In genomic region chr12:4278582-4278939, GRCh38 we compare ENCODE assay signal across 9 cellular contexts. TPM values are rescaled to one million over a fixed set of nuclear protein-coding genes. Genes with fewer than 3 reads are reported as not detected.
DNase-seq lines count a peak whose midpoint lies in the region; ATAC-seq, FAIRE-seq and TF ChIP-seq lines count a peak whose summit lies in the region.
"Had no signal": no experiment of that assay in that cellular context is flagged by ENCODE, and none has a peak within 500 bp of the region (broad histone marks: within the 10 kb centered on the region; RNA-seq: fewer than 3 reads in every experiment).

No MANE protein-coding gene starts in this region.

- no peak for TF ChIP-seq EP300 in H1 (IDR thresholded peaks at IDR 0.05; ENCODE audit: borderline replicate concordance in 1 of 2, low read depth in 2 of 2, low read length in 2 of 2)

- no peaks in the 10 kb centered on the region for H3K9me3 Mint-ChIP-seq in natural killer cell treated with Interleukin-12 subunit alpha and Interleukin-12 subunit beta and Interleukin-15 and Interleukin-18, amount 100 ng/mL, for 72 hours
- H3K9me3 Mint-ChIP-seq: stimulated activated memory B cell treated with anti-CD40 and anti-IgM and Interleukin-4, amounts not matched to agents 10 μg/mL and 1 μg/mL and 100 μg/mL, for 72 hours had no signal

- H2AFZ ChIP-seq in H1 (ENCODE audit: low read length), result no peak overlapping the region
- H2AFZ ChIP-seq in osteoblast (ENCODE audit: low read length), result no peak overlapping the region

- WGBS in H1 (ENCODE audit: extremely low coverage in 1 of 2, insufficient coverage in 1 of 2, insufficient read length in 1 of 2, insufficient replicate concordance in 2 of 2, low coverage in 1 of 2, low lambda C conversion rate in 2 of 2, missing lambda C conversion rate in 1 of 2), 2 experiments, result 91% methylated on average over 8 of the region's 8 CpGs; no CpG with 5 or more reads in 1 of the 2 experiments

- no peak overlapping the region for H2BK120ac ChIP-seq in H1 (replicated peaks; ENCODE audit: low read depth, low read length)

- H3K27me3 Mint-ChIP-seq in natural killer cell treated with Interleukin-12 subunit alpha and Interleukin-12 subunit beta and Interleukin-15 and Interleukin-18, amount 100 ng/mL, for 72 hours, result no peaks in the 10 kb centered on the region
- H3K27me3 Mint-ChIP-seq: stimulated activated memory B cell treated with anti-CD40 and anti-IgM and Interleukin-4, amounts not matched to agents 10 μg/mL and 1 μg/mL and 100 μg/mL, for 72 hours had no signal

- TF ChIP-seq POLR2A in GM12891 (IDR thresholded peaks at IDR 0.05; ENCODE audit: low read depth, low read length) (peak; percentile 33; the same call in 1 of the 2 replicates), NB4 (IDR thresholded peaks at IDR 0.05; ENCODE audit: extremely low read depth, insufficient read length) (no peak), H1 (IDR thresholded peaks at IDR 0.05; ENCODE audit: control extremely low read depth in 1 of 2, low read depth in 2 of 2, low read length in 2 of 2) (peak in 1 of 2 experiments; percentile 35; a peak in 1 of 3 replicates)

- H4K8ac ChIP-seq in H1 (ENCODE audit: extremely low read depth, insufficient read depth, low read length), result no peak overlapping the region

- H3K79me2 ChIP-seq in H1 (ENCODE audit: control insufficient read depth in 1 of 2, insufficient read depth in 2 of 2, low read length in 2 of 2) (peaks cover 7 to 96% of the 10 kb centered on the region in 2 experiments; a peak in 3 of 4 replicates), osteoblast (ENCODE audit: insufficient read depth, low read length) (no peaks in the 10 kb centered on the region)

- POLR2A ChIA-PET in H1 (lab: Charles Lee; ENCODE audit: partially characterized antibody), result interaction anchor here (0.7 to 29.3 kb wide), 11 partner anchors 11 to 253 kb away, joined by 3 to 531 read pairs (median 4); no protein-coding TSS in a partner anchor

- DNase-seq in GM12891 (ENCODE audit: insufficient read length, low spot score), result no peak
- DNase-seq in NB4 (ENCODE audit: low read depth), result peak; percentile 70
- DNase-seq in H1 (ENCODE audit: low read depth in 1 of 2, low spot score in 2 of 2), result peak in 1 of 2 experiments; percentile 36
- peak; percentile 52 for DNase-seq in natural killer cell treated with Interleukin-12 subunit alpha and Interleukin-12 subunit beta and Interleukin-15 and Interleukin-18, amount 100 ng/mL, for 72 hours (ENCODE audit: low spot score)
- no peak for DNase-seq in HAP-1 (ENCODE audit: low spot score in 2 of 2)
- DNase-seq in osteoblast (ENCODE audit: insufficient read length, low spot score, missing footprints), result no peak
- DNase-seq in H7, result no peak

- peak overlapping the region; percentile 93 to 94 for H3K27ac Mint-ChIP-seq in natural killer cell treated with Interleukin-12 subunit alpha and Interleukin-12 subunit beta and Interleukin-15 and Interleukin-18, amount 100 ng/mL, for 72 hours
- H3K27ac Mint-ChIP-seq: stimulated activated memory B cell treated with anti-CD40 and anti-IgM and Interleukin-4, amounts not matched to agents 10 μg/mL and 1 μg/mL and 100 μg/mL, for 72 hours had no signal

- H3K18ac ChIP-seq in H1 (ENCODE audit: extremely low read depth, low read length), result no peak overlapping the region

- H3K4me3 ChIP-seq in NB4 (ENCODE audit: low read depth, low read length), result peak overlapping the region; percentile 1
- H3K4me3 ChIP-seq in H1 (ENCODE audit: extremely low read depth in 1 of 4, insufficient read depth in 2 of 4, low read depth in 3 of 4, low read length in 4 of 4), result no peak overlapping the region
- no peak overlapping the region for H3K4me3 ChIP-seq in HAP-1
- no peak overlapping the region for H3K4me3 ChIP-seq in osteoblast (ENCODE audit: insufficient read depth, low read length)
- no peak overlapping the region for H3K4me3 ChIP-seq in H7 (ENCODE audit: insufficient read depth, low read depth, low read length)

- H3K23me2 ChIP-seq in H1 (ENCODE audit: low read depth, low read length), result peaks cover 8% of the 10 kb centered on the region; the same call in 1 of the 2 replicates

- no peak overlapping the region for H3K23ac ChIP-seq in H1 (ENCODE audit: insufficient read length)

- peak overlapping the region; percentile 99 for H3K4me3 Mint-ChIP-seq in natural killer cell treated with Interleukin-12 subunit alpha and Interleukin-12 subunit beta and Interleukin-15 and Interleukin-18, amount 100 ng/mL, for 72 hours
- H3K4me3 Mint-ChIP-seq: stimulated activated memory B cell treated with anti-CD40 and anti-IgM and Interleukin-4, amounts not matched to agents 10 μg/mL and 1 μg/mL and 100 μg/mL, for 72 hours had no signal

- CTCF ChIA-PET in H1 (lab: Charles Lee; ENCODE audit: partially characterized antibody), result interaction anchor here (0.7 to 6.7 kb wide), 25 partner anchors 8 to 999 kb away, joined by 3 to 52 read pairs (median 4); no protein-coding TSS in a partner anchor

- no peak overlapping the region for H3K14ac ChIP-seq in H1 (ENCODE audit: insufficient read length)

- H3K4me2 ChIP-seq in H1 (ENCODE audit: insufficient read depth in 1 of 2, low read depth in 2 of 2, low read length in 2 of 2), result peak overlapping the region in 1 of 2 experiments; percentile 24; a peak in 2 of 4 replicates
- no peak overlapping the region for H3K4me2 ChIP-seq in osteoblast (ENCODE audit: insufficient read depth, low read length)

- FAIRE-seq in GM12891 (lab: Jason Lieb, UNC) (peak; percentile 52), H1 (lab: Jason Lieb, UNC) (no peak)

- in situ Hi-C loops in HAP-1 (cut with MboI; ENCODE audit: low sequenced_read_pairs), result loop anchor here (5.0 to 10.0 kb wide), 2 partner anchors 284 to 396 kb away; no protein-coding TSS in a partner anchor

- H3K36me3 ChIP-seq in H1 (ENCODE audit: control insufficient read depth in 2 of 4, insufficient read depth in 4 of 4, low read length in 3 of 4) (peaks cover 42 to 75% (median 63%) of the 10 kb centered on the region in 4 experiments), HAP-1 (replicated peaks) (peaks cover 10% of the 10 kb centered on the region), osteoblast (ENCODE audit: insufficient read depth, low read length) (no peaks in the 10 kb centered on the region), H7 (replicated peaks; ENCODE audit: control insufficient read depth, insufficient read depth, low read length) (peaks cover 59% of the 10 kb centered on the region)

- peaks cover 18 to 47% of the 10 kb centered on the region in 2 experiments for H4K20me1 ChIP-seq in H1 (replicated peaks in 1 of 2; ENCODE audit: control insufficient read depth in 1 of 2, insufficient read depth in 2 of 2, low read length in 2 of 2)
- no peaks in the 10 kb centered on the region for H4K20me1 ChIP-seq in osteoblast (ENCODE audit: insufficient read depth, low read length)

- no peak for TF ChIP-seq CTCF in NB4 (IDR thresholded peaks at IDR 0.05; ENCODE audit: low read depth, low read length)
- no peak for TF ChIP-seq CTCF in H1 (IDR thresholded peaks at IDR 0.05; ENCODE audit: control extremely low read depth in 1 of 3, insufficient read depth in 1 of 3, low read depth in 1 of 3, low read length in 3 of 3)
- TF ChIP-seq CTCF in osteoblast (IDR thresholded peaks at IDR 0.05; ENCODE audit: extremely low read depth, low read depth, low read length), result no peak

- H3K27ac ChIP-seq in H1 (ENCODE audit: low read depth, low read length) (no peak overlapping the region), osteoblast (ENCODE audit: low read depth, low read length) (no peak overlapping the region)

- no peak overlapping the region for H2BK5ac ChIP-seq in H1 (ENCODE audit: low read depth, low read length)

- H3K4ac ChIP-seq in H1 (replicated peaks; ENCODE audit: insufficient read length, low read depth, low read length), result no peak overlapping the region

- H3K9ac ChIP-seq in H1 (replicated peaks in 1 of 4; ENCODE audit: extremely low read depth in 1 of 4, low read depth in 3 of 4, low read length in 3 of 4), result no peak overlapping the region; a peak in 1 of 7 replicates

- no peak for ATAC-seq in natural killer cell treated with Interleukin-12 subunit alpha and Interleukin-12 subunit beta and Interleukin-15 and Interleukin-18, amount 100 ng/mL, for 72 hours
- no peak for ATAC-seq in GM21737 (IDR thresholded peaks at IDR 0.05; ENCODE audit: unreplicated experiment)
- ATAC-seq: stimulated activated memory B cell treated with anti-CD40 and anti-IgM and Interleukin-4, amounts not matched to agents 10 μg/mL and 1 μg/mL and 100 μg/mL, for 72 hours had no signal

- peaks cover 0 to 18% (median 10%) of the 10 kb centered on the region in 4 experiments for H3K4me1 ChIP-seq in H1 (replicated peaks in 1 of 4; ENCODE audit: control insufficient read depth in 3 of 4, insufficient read depth in 4 of 4, low read length in 3 of 4)
- peaks cover 7% of the 10 kb centered on the region for H3K4me1 ChIP-seq in HAP-1
- H3K4me1 ChIP-seq in osteoblast (ENCODE audit: insufficient read depth, low read length), result no peaks in the 10 kb centered on the region

- H3K56ac ChIP-seq in H1 (replicated peaks; ENCODE audit: insufficient read length, low read depth, low read length), result no peak overlapping the region

- no peaks in the 10 kb centered on the region for H3K9me3 ChIP-seq in H1 (ENCODE audit: insufficient read depth in 2 of 2, low read depth in 1 of 2, low read length in 1 of 2)
- no peaks in the 10 kb centered on the region for H3K9me3 ChIP-seq in HAP-1
- no peaks in the 10 kb centered on the region for H3K9me3 ChIP-seq in osteoblast (ENCODE audit: low read depth, low read length)

- H2BK15ac ChIP-seq in H1 (ENCODE audit: low read length), result no peak overlapping the region

- H2AK5ac ChIP-seq in H1 (ENCODE audit: low read depth, low read length), result no peak overlapping the region

- H3K79me1 ChIP-seq in H1 (ENCODE audit: low read depth, low read length), result peaks cover 15% of the 10 kb centered on the region; the same call in 1 of the 2 replicates

- TF ChIP-seq RAD21 in H1 (IDR thresholded peaks at IDR 0.05 in 1 of 2, conservative IDR thresholded peaks at IDR 0.05 in 1 of 2; ENCODE audit: low read depth in 2 of 2, low read length in 2 of 2), result no peak

- H3K27me3 ChIP-seq in H1 (replicated peaks in 1 of 4; ENCODE audit: control insufficient read depth in 3 of 4, extremely low read depth in 1 of 4, insufficient read depth in 3 of 4, low read length in 3 of 4) (no peaks in the 10 kb centered on the region), HAP-1 (ENCODE audit: low read depth) (peaks cover 32% of the 10 kb centered on the region), osteoblast (ENCODE audit: insufficient read depth, low read length) (peaks cover 45% of the 10 kb centered on the region), H7 (ENCODE audit: control insufficient read depth, insufficient read depth, low read length) (no peaks in the 10 kb centered on the region; the same call in 1 of the 2 replicates)

- no peak overlapping the region for H4K5ac ChIP-seq in H1 (ENCODE audit: insufficient read length, low read depth, low read length)

- peaks cover 58% of the 10 kb centered on the region for H3K36me3 Mint-ChIP-seq in natural killer cell treated with Interleukin-12 subunit alpha and Interleukin-12 subunit beta and Interleukin-15 and Interleukin-18, amount 100 ng/mL, for 72 hours

- peaks cover 60 to 65% of the 10 kb centered on the region in 2 donors for H3K4me1 Mint-ChIP-seq in natural killer cell treated with Interleukin-12 subunit alpha and Interleukin-12 subunit beta and Interleukin-15 and Interleukin-18, amount 100 ng/mL, for 72 hours (ENCODE audit: low read depth in 2 of 2)

- no peak overlapping the region for H4K91ac ChIP-seq in H1 (replicated peaks; ENCODE audit: insufficient read length, low read length)

- H2BK20ac ChIP-seq in H1 (ENCODE audit: low read length), result no peak overlapping the region

- H2BK12ac ChIP-seq in H1 (ENCODE audit: low read depth, low read length), result no peak overlapping the region

RNA-seq across cellular contexts. Expression of gene CCND2, which starts 5.0 kb away (rescaled TPM):
- polyA plus RNA-seq in GM12891 (2012; ENCODE audit: low read depth, missing spikeins), result 64.3 TPM
- total RNA-seq in H1 (2021; fragmentation: NEBNext Ultra II Directional; extraction: Animal tissue kit (Norgen Biotek cat#: 25700)), result 217 and 223 TPM in 2 replicates
- polyA plus RNA-seq in H1 (2011; rRNA removed), result 35.7 and 41.7 TPM in 2 replicates
- 47.1 TPM for polyA plus RNA-seq in H1 (2011; cell fraction: cytosol; rRNA removed)
- polyA plus RNA-seq in H1 (2011; cell fraction: nucleus; rRNA removed), result 39.0 TPM
- 42.0 to 64.8 TPM (median 44.2 TPM) in 4 replicates for polyA plus RNA-seq in H1 (2012, experiment 1 of 2)
- polyA plus RNA-seq in H1 (2012, experiment 2 of 2), result 17.1 TPM
- 75.1 TPM for polyA plus RNA-seq in H1 (2013, experiment 1 of 2)
- 72.0 TPM for polyA plus RNA-seq in H1 (2013, experiment 2 of 2)
- 229 and 269 TPM in 2 replicates for polyA minus RNA-seq in H1 (2011; rRNA and poly(A)+ RNA removed)
- polyA minus RNA-seq in H1 (2011; cell fraction: cytosol; rRNA and poly(A)+ RNA removed), result 132 TPM
- polyA minus RNA-seq in H1 (2011; cell fraction: nucleus; rRNA and poly(A)+ RNA removed), result 91.3 TPM
- total RNA-seq in natural killer cell treated with Interleukin-12 subunit alpha and Interleukin-12 subunit beta and Interleukin-15 and Interleukin-18, amount 100 ng/mL, for 72 hours, result 1,000 to 10,000 TPM in 1 of 2 donors, 100 to 1,000 TPM in 1; 942 to 1,190 TPM
- 1.5 and 2.5 TPM in 2 replicates for total RNA-seq in osteoblast
- 136 and 201 TPM in 2 replicates for total RNA-seq in H7 (2014; rRNA removed; shearing (Covaris generic))

RNA-seq across cellular contexts. Expression of gene TIGAR, which starts 42.5 kb away (rescaled TPM):
- 15.4 TPM for polyA plus RNA-seq in GM12891 (2012; ENCODE audit: low read depth, missing spikeins)
- 26.4 and 27.6 TPM in 2 replicates for total RNA-seq in H1 (2021; fragmentation: NEBNext Ultra II Directional; extraction: Animal tissue kit (Norgen Biotek cat#: 25700))
- polyA plus RNA-seq in H1 (2011; rRNA removed), result 1.8 and 3.8 TPM in 2 replicates
- 5.3 TPM for polyA plus RNA-seq in H1 (2011; cell fraction: cytosol; rRNA removed)
- 2.1 TPM for polyA plus RNA-seq in H1 (2011; cell fraction: nucleus; rRNA removed)
- polyA plus RNA-seq in H1 (2012, experiment 1 of 2), result 11.4 to 17.3 TPM (median 14.4 TPM) in 4 replicates
- polyA plus RNA-seq in H1 (2012, experiment 2 of 2), result 1.1 TPM
- 8.7 TPM for polyA plus RNA-seq in H1 (2013, experiment 1 of 2)
- 9.3 TPM for polyA plus RNA-seq in H1 (2013, experiment 2 of 2)
- polyA minus RNA-seq in H1 (2011; rRNA and poly(A)+ RNA removed), result 2.4 TPM in 2 replicates
- polyA minus RNA-seq in H1 (2011; cell fraction: cytosol; rRNA and poly(A)+ RNA removed), result 2.1 TPM
- polyA minus RNA-seq in H1 (2011; cell fraction: nucleus; rRNA and poly(A)+ RNA removed), result 4.9 TPM
- total RNA-seq in natural killer cell treated with Interleukin-12 subunit alpha and Interleukin-12 subunit beta and Interleukin-15 and Interleukin-18, amount 100 ng/mL, for 72 hours, result 10 to 100 TPM in 1 of 2 donors, 1 to 10 TPM in 1; 7.4 to 10.2 TPM
- total RNA-seq in osteoblast, result 11.2 and 11.6 TPM in 2 replicates
- 2.6 and 3.4 TPM in 2 replicates for total RNA-seq in H7 (2014; rRNA removed; shearing (Covaris generic))

Comparison
In these comparisons a context has a peak if more than half of its experiments do, and no peak if none do; other contexts are left out.
1. DNase-seq: peak in NB4 (single experiment) and natural killer cell treated with Interleukin-12 subunit alpha and Interleukin-12 subunit beta and Interleukin-15 and Interleukin-18, amount 100 ng/mL, for 72 hours (single experiment); none in GM12891 (single experiment), HAP-1 (0 of 2), osteoblast (single experiment) and H7 (single experiment).
2. RNA of gene CCND2, which starts 5.0 kb away (total RNA-seq): 942 to 1,190 TPM in natural killer cell treated with Interleukin-12 subunit alpha and Interleukin-12 subunit beta and Interleukin-15 and Interleukin-18, amount 100 ng/mL, for 72 hours, 217 to 223 TPM in H1 and 136 to 201 TPM in H7; 1.5 to 2.5 TPM in osteoblast; every median in the first group is over 10 times any median in the second.